ENCODE assay signal across 16 cellular contexts in genomic region chr6:120945905-120946594, GRCh38.
DNase-seq lines count a peak whose midpoint lies in the region; ATAC-seq, FAIRE-seq and TF ChIP-seq lines count a peak whose summit lies in the region.
"Had no signal": no experiment of that assay in that cellular context is flagged by ENCODE, and none has a peak within 500 bp of the region (broad histone marks: within the 10 kb centered on the region; RNA-seq: fewer than 3 reads in every experiment).

No MANE protein-coding gene starts in this region.

- H3K4me3 ChIP-seq in GM12878 (no peak overlapping the region), stomach (no peak overlapping the region), aorta (ENCODE audit: low read length in 2 of 2) (no peak overlapping the region)
- H3K4me3 ChIP-seq: BLaER1, upper lobe of right lung had no signal

- H3K27ac ChIP-seq in GM12878 (ENCODE audit: control insufficient read depth, insufficient read depth) (no peak overlapping the region), stomach (no peak overlapping the region), aorta (ENCODE audit: low read depth in 1 of 2, low read length in 2 of 2) (no peak overlapping the region)
- H3K27ac ChIP-seq: BLaER1, upper lobe of right lung had no signal

- POLR2A ChIA-PET in GM12878 (lab: Charles Lee): interaction anchor here (0.6 kb wide), 1 partner anchor 1272 kb away, joined by 5 read pairs; no protein-coding TSS in a partner anchor

- TF ChIP-seq EP300 in GM12878 (IDR thresholded peaks at IDR 0.05; ENCODE audit: borderline replicate concordance in 1 of 2, control insufficient read depth in 1 of 2, low read depth in 2 of 2, low read length in 2 of 2) (no peak), stomach (IDR thresholded peaks at IDR 0.05) (no peak)

- H3K79me2 ChIP-seq in GM12878 (ENCODE audit: control insufficient read depth, insufficient read depth, low read length): no peaks in the 10 kb centered on the region

- no peaks in the 10 kb centered on the region for H4K20me1 ChIP-seq in GM12878 (ENCODE audit: control insufficient read depth, insufficient read depth)
- H4K20me1 ChIP-seq: BLaER1 had no signal

- no peak for TF ChIP-seq POLR2A in GM12878 (IDR thresholded peaks at IDR 0.05; ENCODE audit: low read depth, low read length)
- no peak for TF ChIP-seq POLR2A in stomach (IDR thresholded peaks at IDR 0.05)

- no TSS peak for BruUV-seq in GM12878 (replicated peaks; lab: Mats Ljungman, UMichigan)

- SMC1A ChIA-PET in GM12878 (lab: Charles Lee; ENCODE audit: uncharacterized antibody, unreplicated experiment): interaction anchor here (0.6 to 0.9 kb wide), 2 partner anchors 8 to 1508 kb away, joined by 3 read pairs; no protein-coding TSS in a partner anchor

- in situ Hi-C loops in GM12878 (cut with MboI): no loop called here

- TF ChIP-seq CTCF in GM12878 (IDR thresholded peaks at IDR 0.05 in 2 of 3, conservative IDR thresholded peaks at IDR 0.05 in 1 of 3; ENCODE audit: control insufficient read depth in 2 of 3, extremely low read depth in 1 of 3, insufficient read depth in 1 of 3, low read depth in 3 of 3, low read length in 3 of 3) (no peak), stomach (IDR thresholded peaks at IDR 0.05) (no peak)

- no peak overlapping the region for H3K4me2 ChIP-seq in GM12878 (ENCODE audit: control insufficient read depth, insufficient read depth)
- H3K4me2 ChIP-seq: BLaER1 had no signal

- 17% methylated on average over 3 of the region's 3 CpGs for WGBS in GM12878 (ENCODE audit: insufficient coverage, insufficient replicate concordance, low lambda C conversion rate, missing lambda C conversion rate)
- WGBS in stomach, 5 donors: 76 to 87% (median 79%) methylated on average over 3 of the region's 3 CpGs
- 61 to 62% methylated on average over 3 of the region's 3 CpGs for WGBS in aorta, 2 donors

- H3K36me3 ChIP-seq in GM12878 (ENCODE audit: control insufficient read depth in 2 of 2, insufficient read depth in 2 of 2, low read length in 1 of 2): no peaks in the 10 kb centered on the region
- H3K36me3 ChIP-seq in stomach: no peaks in the 10 kb centered on the region
- H3K36me3 ChIP-seq in aorta (ENCODE audit: control insufficient read depth in 1 of 2, insufficient read depth in 2 of 2, low read length in 1 of 2): no peaks in the 10 kb centered on the region
- H3K36me3 ChIP-seq: BLaER1, upper lobe of right lung had no signal

- ATAC-seq in GM19043 (IDR thresholded peaks at IDR 0.05; ENCODE audit: low read depth, unreplicated experiment): peak; percentile 67
- peak; percentile 73 for ATAC-seq in GM21576 (IDR thresholded peaks at IDR 0.05; ENCODE audit: unreplicated experiment)
- peak; percentile 52 for ATAC-seq in HG03097 (IDR thresholded peaks at IDR 0.05; ENCODE audit: low FRiP score, unreplicated experiment)
- peak; percentile 71 for ATAC-seq in GM12878
- ATAC-seq in aorta (ENCODE audit: low FRiP score): no peak
- ATAC-seq: upper lobe of right lung had no signal

- H3K4me1 ChIP-seq in GM12878 (ENCODE audit: control insufficient read depth, insufficient read depth, low read length): no peaks in the 10 kb centered on the region
- no peaks in the 10 kb centered on the region for H3K4me1 ChIP-seq in stomach
- H3K4me1 ChIP-seq in aorta (ENCODE audit: control insufficient read depth in 1 of 2, insufficient read depth in 2 of 2, low read length in 2 of 2): no peaks in the 10 kb centered on the region
- H3K4me1 ChIP-seq: BLaER1, upper lobe of right lung had no signal

- RAD21 ChIA-PET in GM12878 (lab: Charles Lee; ENCODE audit: unreplicated experiment): interaction anchor here (0.8 to 1.0 kb wide), 2 partner anchors 13 to 19 kb away, joined by 3 read pairs; no protein-coding TSS in a partner anchor

- no peak overlapping the region for H3K9ac ChIP-seq in GM12878 (ENCODE audit: control insufficient read depth, insufficient read depth, low read length)
- H3K9ac ChIP-seq: BLaER1 had no signal

- no peak for FAIRE-seq in GM12878 (lab: Jason Lieb, UNC)
- FAIRE-seq: kidney had no signal

- no peak for DNase-seq in GM12878 (ENCODE audit: low read depth, low spot score)
- DNase-seq in stomach: no peak
- DNase-seq in aorta: no peak
- no peak for DNase-seq in SHP77 (lab: John Stamatoyannopoulos, UW)
- DNase-seq in nucleus accumbens (lab: John Stamatoyannopoulos, UW): no peak
- DNase-seq: activated CD4-positive, alpha-beta T cell treated with anti-CD3 and anti-CD28 coated beads, Interleukin-2, amount 50 U/mL, for 4 hours; DMS153; kidney; NCI-H2171 treated with DMSO at 0.1 percent for 48 hours; SIG-M5; stimulated activated CD4-positive, alpha-beta T cell treated with anti-CD3 and anti-CD28 coated beads, Interleukin-4, amount 100 ng/mL, for 4 hours; upper lobe of right lung had no signal

- intact Hi-C loops in GM12878 (cut with micrococcal nuclease; ENCODE audit: unreplicated experiment) (loop anchor here (10.0 kb wide), 1 partner anchor 389 kb away; the partner anchor contains the start of gene TBC1D32), stomach (cut with DNase I; ENCODE audit: low total_unique reads) (no loop called here), aorta (cut with DNase I) (no loop called here)

- H2AFZ ChIP-seq in GM12878 (ENCODE audit: control insufficient read depth, low read depth, low read length): no peak overlapping the region

- TF ChIP-seq RAD21 in GM12878 (IDR thresholded peaks at IDR 0.05; ENCODE audit: insufficient read depth, low read depth, low read length): no peak

- no peaks in the 10 kb centered on the region for H3K27me3 ChIP-seq in GM12878 (replicated peaks in 1 of 2; ENCODE audit: control insufficient read depth in 2 of 2, insufficient read depth in 2 of 2, low read length in 1 of 2)
- no peaks in the 10 kb centered on the region for H3K27me3 ChIP-seq in stomach
- no peaks in the 10 kb centered on the region for H3K27me3 ChIP-seq in aorta (ENCODE audit: control insufficient read depth in 1 of 2, insufficient read depth in 2 of 2, low read length in 1 of 2)
- H3K27me3 ChIP-seq: BLaER1, upper lobe of right lung had no signal

- CTCF ChIA-PET in GM12878 (lab: Yijun Ruan, JAX): interaction anchor here (1.2 kb wide), 1 partner anchor 16 kb away, joined by 3 read pairs; no protein-coding TSS in a partner anchor

- H3K9me3 ChIP-seq in GM12878 (replicated peaks; ENCODE audit: control insufficient read depth, insufficient read depth, low read length): no peaks in the 10 kb centered on the region
- no peaks in the 10 kb centered on the region for H3K9me3 ChIP-seq in stomach
- H3K9me3 ChIP-seq in aorta (ENCODE audit: control insufficient read depth, low read length): no peaks in the 10 kb centered on the region
- H3K9me3 ChIP-seq: BLaER1, upper lobe of right lung had no signal

TF ChIP-seq in GM12878, 131 proteins besides CTCF, POLR2A, EP300 and RAD21:
- TF ChIP-seq NR2F1 (conservative IDR thresholded peaks at IDR 0.05) (0 out of 2 replicates have a peak, but pooled peaks have one; percentile 30), ATF7 (IDR thresholded peaks at IDR 0.05; ENCODE audit: low read depth) (no peak)
